In genomic region chr19:3366104-3366760, GRCh38 we compare ENCODE assay signal across 8 cellular contexts. TPM values are rescaled to one million over a fixed set of nuclear protein-coding genes. Genes with fewer than 3 reads are reported as not detected.
DNase-seq lines count a peak whose midpoint lies in the region; ATAC-seq, FAIRE-seq and TF ChIP-seq lines count a peak whose summit lies in the region.

Gene NFIC, plus strand, starts transcription at chr19:3366583. Its CDS starts 54 bp downstream, at chr19:3366637.

- dilution Hi-C loops in mammary epithelial cell (cut with HindIII; ENCODE audit: low sequenced_read_pairs): loop anchor here (5.0 kb wide), 1 partner anchor 41 kb away; no protein-coding TSS in a partner anchor

- in situ Hi-C loops in mammary epithelial cell (cut with MboI; ENCODE audit: low sequenced_read_pairs in 2 of 2): no loop called here

- WGBS in mammary epithelial cell (ENCODE audit: low coverage, missing lambda C conversion rate): no CpG with 5 or more reads among the region's 54 CpGs

- H3K4me1 ChIP-seq in mammary epithelial cell (ENCODE audit: insufficient read depth, low read length): peaks cover 39% of the 10 kb centered on the region
- H3K4me1 ChIP-seq in skeletal muscle satellite cell (ENCODE audit: control insufficient read depth, insufficient read depth, low read length): peaks cover 54% of the 10 kb centered on the region

- CTCF ChIA-PET in mammary epithelial cell (lab: Charles Lee; ENCODE audit: low non-redundant PET): no interaction called here

- no peaks in the 10 kb centered on the region for H3K27me3 ChIP-seq in mammary epithelial cell (ENCODE audit: insufficient read depth, low read length)
- no peaks in the 10 kb centered on the region for H3K27me3 ChIP-seq in skeletal muscle satellite cell (ENCODE audit: control insufficient read depth, insufficient read depth, low read length)

- no peak within 1 kb of the TSS for H3K27ac Mint-ChIP-seq in T-helper 1 cell treated with Interleukin-12 subunit alpha and Interleukin-12 subunit beta and Interleukin-4 antibody, amounts not matched to agents 30 μg/mL and 1 μg/mL, for 36 hours

- H3K27me3 Mint-ChIP-seq in T-helper 1 cell treated with Interleukin-12 subunit alpha and Interleukin-12 subunit beta and Interleukin-4 antibody, amounts not matched to agents 30 μg/mL and 1 μg/mL, for 36 hours (ENCODE audit: low read depth): peaks cover 67% of the 10 kb centered on the region

- no TSS peak for BruUV-seq in mammary epithelial cell (replicated peaks; lab: Mats Ljungman, UMichigan)

- peaks cover 18% of the 10 kb centered on the region for H3K4me1 Mint-ChIP-seq in T-helper 1 cell treated with Interleukin-12 subunit alpha and Interleukin-12 subunit beta and Interleukin-4 antibody, amounts not matched to agents 30 μg/mL and 1 μg/mL, for 36 hours (ENCODE audit: low read depth)

- H3K4me3 Mint-ChIP-seq in T-helper 1 cell treated with Interleukin-12 subunit alpha and Interleukin-12 subunit beta and Interleukin-4 antibody, amounts not matched to agents 30 μg/mL and 1 μg/mL, for 36 hours: peak within 1 kb of the TSS; percentile 59

- peaks cover 58% of the 10 kb centered on the region for H3K79me2 ChIP-seq in mammary epithelial cell (ENCODE audit: insufficient read depth, low read length)

- TF ChIP-seq CTCF in mammary epithelial cell (conservative IDR thresholded peaks at IDR 0.05 in 1 of 2, IDR thresholded peaks at IDR 0.05 in 1 of 2; ENCODE audit: extremely low read depth in 1 of 2, insufficient read depth in 1 of 2, low read depth in 1 of 2, low read length in 2 of 2): no peak

- no peaks in the 10 kb centered on the region for H3K9me3 Mint-ChIP-seq in T-helper 1 cell treated with Interleukin-12 subunit alpha and Interleukin-12 subunit beta and Interleukin-4 antibody, amounts not matched to agents 30 μg/mL and 1 μg/mL, for 36 hours

- H3K36me3 Mint-ChIP-seq in T-helper 1 cell treated with Interleukin-12 subunit alpha and Interleukin-12 subunit beta and Interleukin-4 antibody, amounts not matched to agents 30 μg/mL and 1 μg/mL, for 36 hours (ENCODE audit: low read depth): no peaks in the 10 kb centered on the region

- H3K9me3 ChIP-seq in mammary epithelial cell (replicated peaks; ENCODE audit: insufficient read depth, low read length) (no peaks in the 10 kb centered on the region), skeletal muscle satellite cell (replicated peaks; ENCODE audit: low read length) (no peaks in the 10 kb centered on the region)

- peak within 1 kb of the TSS; percentile 84 to 87 (median 84) for H3K4me3 ChIP-seq in mammary epithelial cell (replicated peaks in 1 of 3; ENCODE audit: insufficient read depth in 1 of 3, low read depth in 2 of 3, low read length in 3 of 3)
- H3K4me3 ChIP-seq in skeletal muscle satellite cell (ENCODE audit: low read length): peak within 1 kb of the TSS; percentile 77

- DNase-seq in COR-L47 (lab: John Stamatoyannopoulos, UW) (peak; percentile 50), HTR-8/SVneo (ENCODE audit: insufficient read length, low spot score) (peak; percentile 57), mammary epithelial cell (peak; percentile 69), iPS-NIHi11 (ENCODE audit: low spot score) (peak; percentile 80)

- peak within 1 kb of the TSS; percentile 63 for H3K9ac ChIP-seq in mammary epithelial cell (ENCODE audit: insufficient read depth, low read length)
- H3K9ac ChIP-seq in skeletal muscle satellite cell (ENCODE audit: low read depth, low read length): peak within 1 kb of the TSS; percentile 82

- H3K36me3 ChIP-seq in mammary epithelial cell (ENCODE audit: insufficient read depth, low read length) (no peaks in the 10 kb centered on the region), skeletal muscle satellite cell (ENCODE audit: insufficient read depth, low read length) (no peaks in the 10 kb centered on the region)

- H3K27ac ChIP-seq in mammary epithelial cell (ENCODE audit: insufficient read depth, low read depth, low read length): peak within 1 kb of the TSS; percentile 51

- intact Hi-C loops in mammary epithelial cell (cut with micrococcal nuclease): loop anchor here (2.0 to 5.0 kb wide), 2 partner anchors 36 to 69 kb away; no protein-coding TSS in a partner anchor

- peak within 1 kb of the TSS; percentile 73 for H2AFZ ChIP-seq in mammary epithelial cell (ENCODE audit: low read depth, low read length)

- no peak for FAIRE-seq in HTR-8/SVneo (lab: Jason Lieb, UNC)

- no peaks in the 10 kb centered on the region for H4K20me1 ChIP-seq in mammary epithelial cell (ENCODE audit: insufficient read depth, low read length)

- ATAC-seq in HG03159 (IDR thresholded peaks at IDR 0.05; ENCODE audit: unreplicated experiment): no peak
- no peak for ATAC-seq in GM21825 (IDR thresholded peaks at IDR 0.05; ENCODE audit: unreplicated experiment)

- H3K4me2 ChIP-seq in mammary epithelial cell (ENCODE audit: insufficient read depth, low read depth, low read length): peak within 1 kb of the TSS; percentile 96
- H3K4me2 ChIP-seq in skeletal muscle satellite cell (ENCODE audit: low read length): peak within 1 kb of the TSS; percentile 99

RNA-seq across cellular contexts. Expression of gene NFIC, which starts in this region (rescaled TPM):
- total RNA-seq in mammary epithelial cell: 10 to 100 TPM; 43.7 to 77.5 TPM
- polyA plus RNA-seq in mammary epithelial cell: 8.9 TPM
- polyA minus RNA-seq in mammary epithelial cell: 43.2 TPM
- 72.1 and 73.3 TPM in 2 replicates for total RNA-seq in skeletal muscle satellite cell (2012; rRNA removed)
